In genomic region chr7:5596896-5597246, GRCh38 we compare ENCODE assay signal across 11 cellular contexts. TPM values are rescaled to one million over a fixed set of nuclear protein-coding genes. Genes with fewer than 3 reads are reported as not detected.
DNase-seq lines count a peak whose midpoint lies in the region; ATAC-seq and TF ChIP-seq lines count a peak whose summit lies in the region.
"Had no signal": no experiment of that assay in that cellular context is flagged by ENCODE, and none has a peak within 500 bp of the region (broad histone marks: within the 10 kb centered on the region; RNA-seq: fewer than 3 reads in every experiment).

No MANE protein-coding gene starts in this region.

- peak overlapping the region; percentile 83 for H3K4me2 ChIP-seq in mammary epithelial cell (ENCODE audit: insufficient read depth, low read depth, low read length)

- CTCF ChIA-PET in mammary epithelial cell (lab: Charles Lee; ENCODE audit: low non-redundant PET) = no interaction called here

- H3K79me2 ChIP-seq in mammary epithelial cell (ENCODE audit: insufficient read depth, low read length) = peaks cover 96% of the 10 kb centered on the region

- H3K36me3 Mint-ChIP-seq in natural killer cell treated with Interleukin-12 subunit alpha and Interleukin-12 subunit beta and Interleukin-15 and Interleukin-18, amount 100 ng/mL, for 72 hours = no peaks in the 10 kb centered on the region
- no peaks in the 10 kb centered on the region for H3K36me3 Mint-ChIP-seq in natural killer cell

- H3K27me3 ChIP-seq in mammary epithelial cell (ENCODE audit: insufficient read depth, low read length) = no peaks in the 10 kb centered on the region

- H3K9me3 ChIP-seq in mammary epithelial cell (replicated peaks; ENCODE audit: insufficient read depth, low read length) (no peaks in the 10 kb centered on the region), mesodermal cell (ENCODE audit: control insufficient read depth, low read length) (no peaks in the 10 kb centered on the region)

- in situ Hi-C loops in mammary epithelial cell (cut with MboI; ENCODE audit: low sequenced_read_pairs in 2 of 2) = no loop called here

- intact Hi-C loops in natural killer cell (cut with micrococcal nuclease) = no loop called here
- intact Hi-C loops in mammary epithelial cell (cut with micrococcal nuclease) = no loop called here

- ATAC-seq in natural killer cell treated with Interleukin-12 subunit alpha and Interleukin-12 subunit beta and Interleukin-15 and Interleukin-18, amount 100 ng/mL, for 72 hours = no peak
- ATAC-seq in natural killer cell (no peak), HG02852 (IDR thresholded peaks at IDR 0.05; ENCODE audit: unreplicated experiment) (no peak)

- TF ChIP-seq CTCF in natural killer cell (IDR thresholded peaks at IDR 0.05) = no peak
- TF ChIP-seq CTCF in mammary epithelial cell (conservative IDR thresholded peaks at IDR 0.05 in 1 of 2, IDR thresholded peaks at IDR 0.05 in 1 of 2; ENCODE audit: extremely low read depth in 1 of 2, insufficient read depth in 1 of 2, low read depth in 1 of 2, low read length in 2 of 2) = no peak

- DNase-seq in natural killer cell treated with Interleukin-12 subunit alpha and Interleukin-12 subunit beta and Interleukin-15 and Interleukin-18, amount 100 ng/mL, for 72 hours (ENCODE audit: low spot score) = no peak
- DNase-seq in natural killer cell (no peak), mammary epithelial cell (no peak)
- DNase-seq in activated CD4-positive, CD25-positive, alpha-beta regulatory T cell treated with anti-CD3 and anti-CD28 coated beads, Interleukin-2, amount 50 U/mL, for 72 hours = no peak
- DNase-seq in activated effector memory CD4-positive, alpha-beta T cell treated with Interleukin-2 at 50 U/mL for 16 hours = no peak
- DNase-seq in activated CD4-positive, alpha-beta T cell treated with anti-CD3 and anti-CD28 coated beads, Interleukin-2, amount 50 U/mL, for 1 hour = no peak
- DNase-seq: amniotic stem cell, naive B cell, NCI-H1417 treated with DMSO at 0.1 percent for 48 hours had no signal

- dilution Hi-C loops in mammary epithelial cell (cut with HindIII; ENCODE audit: low sequenced_read_pairs) = loop anchor here (5.0 kb wide), 2 partner anchors 40 to 105 kb away; no protein-coding TSS in a partner anchor

- H3K4me1 ChIP-seq in mammary epithelial cell (ENCODE audit: insufficient read depth, low read length) = peaks cover 41% of the 10 kb centered on the region
- H3K4me1 ChIP-seq in mesodermal cell (ENCODE audit: control insufficient read depth, insufficient read depth, low read length, poor library complexity, severe bottlenecking) = peaks cover 29% of the 10 kb centered on the region

- no peak overlapping the region for H2AFZ ChIP-seq in mammary epithelial cell (ENCODE audit: low read depth, low read length)

- H3K4me1 Mint-ChIP-seq in natural killer cell treated with Interleukin-12 subunit alpha and Interleukin-12 subunit beta and Interleukin-15 and Interleukin-18, amount 100 ng/mL, for 72 hours (ENCODE audit: low read depth in 2 of 2) = peaks cover 19 to 22% of the 10 kb centered on the region in 2 donors
- peaks cover 16 to 32% of the 10 kb centered on the region in 2 donors for H3K4me1 Mint-ChIP-seq in natural killer cell

- peaks cover 14 to 19% of the 10 kb centered on the region in 2 donors for H3K27me3 Mint-ChIP-seq in natural killer cell treated with Interleukin-12 subunit alpha and Interleukin-12 subunit beta and Interleukin-15 and Interleukin-18, amount 100 ng/mL, for 72 hours
- peaks cover 23 to 25% of the 10 kb centered on the region in 2 donors for H3K27me3 Mint-ChIP-seq in natural killer cell (ENCODE audit: low read depth in 2 of 2)

- BruUV-seq in mammary epithelial cell (replicated peaks; lab: Mats Ljungman, UMichigan) = no TSS peak

- no peaks in the 10 kb centered on the region for H3K9me3 Mint-ChIP-seq in natural killer cell treated with Interleukin-12 subunit alpha and Interleukin-12 subunit beta and Interleukin-15 and Interleukin-18, amount 100 ng/mL, for 72 hours
- H3K9me3 Mint-ChIP-seq in natural killer cell = no peaks in the 10 kb centered on the region
- H3K9me3 Mint-ChIP-seq: naive B cell had no signal

- peak overlapping the region; percentile 58 for H3K27ac ChIP-seq in mammary epithelial cell (ENCODE audit: insufficient read depth, low read depth, low read length)
- H3K27ac ChIP-seq in mesodermal cell (ENCODE audit: low read depth, low read length, severe bottlenecking) = peak overlapping the region; percentile 86

- H3K36me3 ChIP-seq in mammary epithelial cell (ENCODE audit: insufficient read depth, low read length) = peaks cover 4% of the 10 kb centered on the region
- peaks cover 66% of the 10 kb centered on the region for H3K36me3 ChIP-seq in mesodermal cell (ENCODE audit: control insufficient read depth, insufficient read depth, low read length)

- peaks cover 8% of the 10 kb centered on the region for H4K20me1 ChIP-seq in mammary epithelial cell (ENCODE audit: insufficient read depth, low read length)

- H3K4me3 Mint-ChIP-seq in natural killer cell treated with Interleukin-12 subunit alpha and Interleukin-12 subunit beta and Interleukin-15 and Interleukin-18, amount 100 ng/mL, for 72 hours = peak overlapping the region; percentile 78
- no peak overlapping the region for H3K4me3 Mint-ChIP-seq in natural killer cell

- no peak overlapping the region for H3K9ac ChIP-seq in mammary epithelial cell (ENCODE audit: insufficient read depth, low read length)

- H3K4me3 ChIP-seq in mammary epithelial cell (replicated peaks in 1 of 3; ENCODE audit: insufficient read depth in 1 of 3, low read depth in 2 of 3, low read length in 3 of 3) (peak overlapping the region in 2 of 3 experiments; percentile 36 to 68), mesodermal cell (ENCODE audit: extremely low read depth, insufficient read depth, low read length, poor library complexity, severe bottlenecking) (peak overlapping the region; percentile 89)

- peak overlapping the region; percentile 50 to 59 for H3K27ac Mint-ChIP-seq in natural killer cell treated with Interleukin-12 subunit alpha and Interleukin-12 subunit beta and Interleukin-15 and Interleukin-18, amount 100 ng/mL, for 72 hours
- H3K27ac Mint-ChIP-seq in natural killer cell = peak overlapping the region in 1 of 2 donors; percentile 77

- WGBS in mammary epithelial cell (ENCODE audit: low coverage, missing lambda C conversion rate) = 68% methylated on average over 4 of the region's 4 CpGs
- 83 to 96% methylated on average over 3 to 4 of the region's 4 CpGs for WGBS in mesodermal cell (ENCODE audit: insufficient coverage in 2 of 2), 2 experiments

RNA-seq across cellular contexts. Expression of gene FSCN1, which starts 4.3 kb away (rescaled TPM):
- total RNA-seq in natural killer cell treated with Interleukin-12 subunit alpha and Interleukin-12 subunit beta and Interleukin-15 and Interleukin-18, amount 100 ng/mL, for 72 hours = 10 to 100 TPM; 15.6 to 32.1 TPM
- total RNA-seq in natural killer cell (1 to 10 TPM; 3.7 to 6.4 (median 4.8) TPM), mammary epithelial cell (100 to 1,000 TPM; 303 to 480 TPM)
- 365 TPM for polyA plus RNA-seq in mammary epithelial cell
- polyA minus RNA-seq in mammary epithelial cell = 201 TPM
- polyA plus RNA-seq in mesodermal cell (2013, experiment 1 of 2) = 711 TPM
- polyA plus RNA-seq in mesodermal cell (2013, experiment 2 of 2) = 587 TPM

Comparison
In these comparisons a context has a peak if more than half of its experiments do, and no peak if none do; other contexts are left out.
1. RNA of gene FSCN1, which starts 4.3 kb away (total RNA-seq): 303 to 480 TPM in mammary epithelial cell; 15.6 to 32.1 TPM in natural killer cell treated with Interleukin-12 subunit alpha and Interleukin-12 subunit beta and Interleukin-15 and Interleukin-18, amount 100 ng/mL, for 72 hours and 3.7 to 6.4 TPM in natural killer cell; every median in the first group is over 4 times any median in the second.